Comparison of ENCODE assay signal across 28 cellular contexts in the genomic region with DNA sequence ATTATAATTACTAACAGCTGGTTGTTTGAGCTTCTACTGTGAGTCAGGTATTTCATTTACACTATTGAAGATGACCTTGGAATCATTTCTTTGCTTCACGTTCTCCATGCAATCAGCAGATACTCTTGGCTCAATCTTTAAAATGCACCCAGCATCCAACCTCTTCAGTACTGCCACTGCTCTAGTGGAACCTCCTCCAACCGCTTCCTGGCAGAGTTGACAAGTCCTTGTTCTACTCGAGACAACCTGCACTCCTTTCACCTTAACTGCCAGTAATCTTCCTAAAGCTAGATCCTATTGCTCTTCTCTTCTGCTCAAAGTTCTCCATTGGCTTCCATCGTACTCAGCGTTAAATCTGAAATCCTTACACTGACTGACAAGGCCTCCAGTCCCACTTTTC.
"Had no signal": no experiment of that assay in that cellular context is flagged by ENCODE, and none has a peak within 500 bp of the region (broad histone marks: within the 10 kb centered on the region; RNA-seq: fewer than 3 reads in every experiment).

No MANE protein-coding gene starts in this region.

- ATAC-seq: activated CD8-positive, alpha-beta T cell treated with anti-CD3 and anti-CD28 coated beads for 36 hours; activated naive CD8-positive, alpha-beta T cell treated with anti-CD3 and anti-CD28 coated beads, Interleukin-2, amount 50 U/mL, for 24 hours; activated T-cell treated with anti-CD3 and anti-CD28 coated beads, Interleukin-2, amount 50 U/mL, for 4 hours; activated T-cell treated with anti-CD3 and anti-CD28 coated beads, Interleukin-2, amount 50 U/mL, for 72 hours; activated T-helper 17 cell treated with anti-CD3 and anti-CD28 coated beads, Interleukin-2, amount 50 U/mL, for 72 hours had no signal

- H3K27me3 ChIP-seq: ascending aorta, cardiac muscle cell had no signal

- H3K9me3 ChIP-seq: ascending aorta had no signal

- H3K4me1 ChIP-seq: ascending aorta had no signal

- H3K27ac ChIP-seq: ascending aorta, cardiac muscle cell, VCaP had no signal

- H3K4me3 ChIP-seq: ascending aorta, cardiac muscle cell had no signal

- DNase-seq: activated B cell treated with CpG ODN at 0.5 μM for 24 hours; activated CD4-positive, alpha-beta memory T cell treated with anti-CD3 and anti-CD28 coated beads for 36 hours; activated CD4-positive, alpha-beta T cell treated with anti-CD3 and anti-CD28 coated beads for 4 hours; activated CD4-positive, alpha-beta T cell treated with anti-CD3 and anti-CD28 coated beads, Interleukin-2, amount 10 ng/mL, durations not matched to agents 24 days and 14 days; activated CD4-positive, alpha-beta T cell treated with anti-CD3 and anti-CD28 coated beads, Interleukin-2, amount 50 U/mL, for 1 hour; activated CD4-positive, alpha-beta T cell treated with anti-CD3 and anti-CD28 coated beads, Interleukin-2, amount 50 U/mL, for 4 hours; activated CD4-positive, CD25-positive, alpha-beta regulatory T cell treated with anti-CD3 and anti-CD28 coated beads, Interleukin-2, amount 50 U/mL, for 72 hours; activated CD8-positive, alpha-beta memory T cell treated with anti-CD3 and anti-CD28 coated beads, Interleukin-2, amount 50 U/mL, for 4 hours; activated CD8-positive, alpha-beta T cell treated with anti-CD3 and anti-CD28 coated beads for 36 hours; activated effector memory CD4-positive, alpha-beta T cell treated with anti-CD3 and anti-CD28 coated beads, Interleukin-2, amount 50 U/mL, for 16 hours; activated naive CD4-positive, alpha-beta T cell treated with anti-CD3 and anti-CD28 coated beads, Interleukin-2, amount 10 ng/mL, durations not matched to agents 7 days and 5 days; activated naive CD4-positive, alpha-beta T cell treated with Interleukin-2 at 50 U/mL for 16 hours; activated naive CD8-positive, alpha-beta T cell treated with anti-CD3 and anti-CD28 coated beads, Interleukin-2, amount 10 ng/mL, durations not matched to agents 7 days and 5 days; activated naive CD8-positive, alpha-beta T cell treated with anti-CD3 and anti-CD28 coated beads, Interleukin-2, amount 50 U/mL, for 24 hours; activated T-cell treated with anti-CD3 and anti-CD28 coated beads for 4 hours; activated T-cell treated with anti-CD3 and anti-CD28 coated beads, Interleukin-2, amount 50 U/mL, for 1 hour; activated T-cell treated with anti-CD3 and anti-CD28 coated beads, Interleukin-2, amount 50 U/mL, for 4 hours; activated T-cell treated with anti-CD3 and anti-CD28 coated beads, Interleukin-2, amount 50 U/mL, for 72 hours; amygdala; anterior cingulate cortex; cerebellar nuclear complex; T-helper 1 cell; T-helper 2 cell; T-helper 9 cell had no signal

- H3K36me3 ChIP-seq: ascending aorta, cardiac muscle cell had no signal
